26 cellular contexts compared by ENCODE assay signal in genomic region chr6:47290124-47290834, GRCh38. TPM values are rescaled to one million over a fixed set of nuclear protein-coding genes. Genes with fewer than 3 reads are reported as not detected.
"Had no signal": no experiment of that assay in that cellular context is flagged by ENCODE, and none has a peak within 500 bp of the region (broad histone marks: within the 10 kb centered on the region; RNA-seq: fewer than 3 reads in every experiment).

No MANE protein-coding gene starts in this region.

- H3K9me3 Mint-ChIP-seq: central memory CD8-positive, alpha-beta T cell; endodermal cell had no signal

- H3K4me3 ChIP-seq: adrenal gland, breast epithelium, coronary artery, left lung, lung, sigmoid colon, transverse colon had no signal

- H3K27me3 Mint-ChIP-seq: activated B cell treated with CpG ODN at 0.5 μM for 24 hours; activated CD4-positive, alpha-beta T cell treated with anti-CD3 and anti-CD28 coated beads for 36 hours; stimulated activated naive B cell treated with anti-CD40 and anti-IgM and Interleukin-4, amounts not matched to agents 10 μg/mL and 1 μg/mL and 100 μg/mL, for 72 hours had no signal

- H3K27ac Mint-ChIP-seq: activated B cell treated with CpG ODN at 0.5 μM for 24 hours; activated CD4-positive, alpha-beta T cell treated with anti-CD3 and anti-CD28 coated beads for 36 hours; activated naive CD8-positive, alpha-beta T cell; activated T-cell treated with anti-CD3 and anti-CD28 coated beads, Interleukin-2, amount 50 U/mL, for 24 hours; activated T-helper 17 cell treated with anti-CD3 and anti-CD28 coated beads, Interleukin-2, amount 50 U/mL, for 72 hours; endodermal cell; naive thymus-derived CD4-positive, alpha-beta T cell; stimulated activated naive B cell treated with anti-CD40 and anti-IgM and Interleukin-4, amounts not matched to agents 10 μg/mL and 1 μg/mL and 100 μg/mL, for 72 hours had no signal

- H3K27ac ChIP-seq: adrenal gland, breast epithelium, coronary artery, foreskin keratinocyte, left lung, sigmoid colon, transverse colon had no signal

- H3K27me3 ChIP-seq: adrenal gland, breast epithelium, foreskin keratinocyte, left lung, sigmoid colon, transverse colon had no signal

- ATAC-seq: activated CD4-positive, alpha-beta T cell treated with anti-CD3 and anti-CD28 coated beads for 36 hours; activated T-helper 17 cell treated with anti-CD3 and anti-CD28 coated beads, Interleukin-2, amount 50 U/mL, for 72 hours; foreskin keratinocyte; left lung; naive thymus-derived CD4-positive, alpha-beta T cell; stimulated activated naive B cell treated with anti-CD40 and anti-IgM and Interleukin-4, amounts not matched to agents 10 μg/mL and 1 μg/mL and 100 μg/mL, for 72 hours had no signal

- FAIRE-seq: kidney had no signal

- H3K36me3 ChIP-seq: adrenal gland, breast epithelium, transverse colon had no signal

- DNase-seq: activated B cell treated with CpG ODN at 0.5 μM for 24 hours; activated CD4-positive, alpha-beta T cell treated with anti-CD3 and anti-CD28 coated beads for 36 hours; activated CD4-positive, alpha-beta T cell treated with anti-CD3 and anti-CD28 coated beads, Interleukin-2, amount 50 U/mL, for 4 hours; activated CD8-positive, alpha-beta memory T cell treated with anti-CD3 and anti-CD28 coated beads for 24 hours; activated CD8-positive, alpha-beta memory T cell treated with anti-CD3 and anti-CD28 coated beads, Interleukin-2, amount 50 U/mL, for 4 hours; activated naive CD4-positive, alpha-beta T cell; activated T-cell treated with anti-CD3 and anti-CD28 coated beads, Interleukin-2, amount 50 U/mL, for 24 hours; adrenal gland; endodermal cell; foreskin keratinocyte; kidney; left lung; naive thymus-derived CD4-positive, alpha-beta T cell; retina; sigmoid colon; stimulated activated CD4-positive, alpha-beta T cell treated with anti-CD3 and anti-CD28 coated beads, Interleukin-2, amount 100 ng/mL, for 48 hours; stimulated activated CD8-positive, alpha-beta memory T cell treated with anti-CD3 and anti-CD28 coated beads, Interleukin-4, amount 100 ng/mL, for 48 hours; stimulated activated naive B cell treated with anti-CD40 and anti-IgM and Interleukin-4, amounts not matched to agents 10 μg/mL and 1 μg/mL and 100 μg/mL, for 72 hours; T-helper 9 cell; transverse colon had no signal

- H3K4me1 ChIP-seq: adrenal gland, breast epithelium, left lung, transverse colon had no signal

- H3K9me3 ChIP-seq: adrenal gland, breast epithelium, sigmoid colon, transverse colon had no signal

- H3K36me3 Mint-ChIP-seq: activated naive CD8-positive, alpha-beta T cell; stimulated activated naive B cell treated with anti-CD40 and anti-IgM and Interleukin-4, amounts not matched to agents 10 μg/mL and 1 μg/mL and 100 μg/mL, for 72 hours had no signal

- H3K4me1 Mint-ChIP-seq: activated B cell treated with CpG ODN at 0.5 μM for 24 hours; activated CD4-positive, alpha-beta T cell treated with anti-CD3 and anti-CD28 coated beads for 36 hours; activated T-helper 17 cell treated with anti-CD3 and anti-CD28 coated beads, Interleukin-2, amount 50 U/mL, for 72 hours; central memory CD8-positive, alpha-beta T cell; naive thymus-derived CD4-positive, alpha-beta T cell had no signal

- H3K4me3 Mint-ChIP-seq: activated B cell treated with CpG ODN at 0.5 μM for 24 hours; activated CD4-positive, alpha-beta T cell treated with anti-CD3 and anti-CD28 coated beads for 36 hours; activated naive CD8-positive, alpha-beta T cell; activated T-cell treated with anti-CD3 and anti-CD28 coated beads, Interleukin-2, amount 50 U/mL, for 24 hours; activated T-helper 17 cell treated with anti-CD3 and anti-CD28 coated beads, Interleukin-2, amount 50 U/mL, for 72 hours; central memory CD8-positive, alpha-beta T cell; endodermal cell; naive thymus-derived CD4-positive, alpha-beta T cell; stimulated activated naive B cell treated with anti-CD40 and anti-IgM and Interleukin-4, amounts not matched to agents 10 μg/mL and 1 μg/mL and 100 μg/mL, for 72 hours had no signal

RNA-seq across cellular contexts. Expression of gene TNFRSF21, which starts 19.4 kb away (rescaled TPM):
- polyA plus RNA-seq: naive thymus-derived CD4-positive, alpha-beta T cell had no signal
